Comparison of ENCODE assay signal across 9 cellular contexts in genomic region chr2:101805146-101806088, GRCh38.
DNase-seq lines count a peak whose midpoint lies in the region; ATAC-seq lines count a peak whose summit lies in the region.
"Had no signal": no experiment of that assay in that cellular context is flagged by ENCODE, and none has a peak within 500 bp of the region (broad histone marks: within the 10 kb centered on the region; RNA-seq: fewer than 3 reads in every experiment).

No MANE protein-coding gene starts in this region.

- H3K27me3 Mint-ChIP-seq in activated CD4-positive, alpha-beta T cell treated with anti-CD3 and anti-CD28 coated beads, Interleukin-2, amount 10 ng/mL, durations not matched to agents 24 days and 14 days = no peaks in the 10 kb centered on the region
- H3K27me3 Mint-ChIP-seq in activated T-helper 2 cell treated with anti-CD3 and anti-CD28 coated beads, Interferon-gamma antibody, Interleukin-2, Interleukin-4, amounts not matched to agents 10 μg/mL and 5 μg/mL and 100 μg/mL, durations not matched to agents 14 hours and 24 hours and 36 hours (ENCODE audit: low read depth) = no peaks in the 10 kb centered on the region
- no peaks in the 10 kb centered on the region for H3K27me3 Mint-ChIP-seq in stimulated activated naive B cell treated with anti-CD40 and anti-IgM and Interleukin-4, amounts not matched to agents 10 μg/mL and 1 μg/mL and 100 μg/mL, for 72 hours

- peaks cover 10% of the 10 kb centered on the region for H3K4me1 ChIP-seq in right cardiac atrium (ENCODE audit: control insufficient read depth, insufficient read depth, low read length)

- H3K4me3 Mint-ChIP-seq in activated CD4-positive, alpha-beta T cell treated with anti-CD3 and anti-CD28 coated beads, Interleukin-2, amount 10 ng/mL, durations not matched to agents 24 days and 14 days = no peak overlapping the region
- H3K4me3 Mint-ChIP-seq in activated T-helper 2 cell treated with anti-CD3 and anti-CD28 coated beads, Interferon-gamma antibody, Interleukin-2, Interleukin-4, amounts not matched to agents 10 μg/mL and 5 μg/mL and 100 μg/mL, durations not matched to agents 14 hours and 24 hours and 36 hours (ENCODE audit: low read depth) = no peak overlapping the region
- no peak overlapping the region for H3K4me3 Mint-ChIP-seq in stimulated activated naive B cell treated with anti-CD40 and anti-IgM and Interleukin-4, amounts not matched to agents 10 μg/mL and 1 μg/mL and 100 μg/mL, for 72 hours

- H3K36me3 Mint-ChIP-seq in activated CD4-positive, alpha-beta T cell treated with anti-CD3 and anti-CD28 coated beads, Interleukin-2, amount 10 ng/mL, durations not matched to agents 24 days and 14 days (ENCODE audit: low read depth) = peaks cover 14% of the 10 kb centered on the region
- peaks cover 15% of the 10 kb centered on the region for H3K36me3 Mint-ChIP-seq in activated T-helper 2 cell treated with anti-CD3 and anti-CD28 coated beads, Interferon-gamma antibody, Interleukin-2, Interleukin-4, amounts not matched to agents 10 μg/mL and 5 μg/mL and 100 μg/mL, durations not matched to agents 14 hours and 24 hours and 36 hours (ENCODE audit: low read depth)
- H3K36me3 Mint-ChIP-seq in stimulated activated naive B cell treated with anti-CD40 and anti-IgM and Interleukin-4, amounts not matched to agents 10 μg/mL and 1 μg/mL and 100 μg/mL, for 72 hours = peaks cover 16 to 29% of the 10 kb centered on the region in 2 donors

- WGBS in right cardiac atrium = 30% methylated on average over 9 of the region's 9 CpGs

- peaks cover 28% of the 10 kb centered on the region for H3K4me1 Mint-ChIP-seq in activated CD4-positive, alpha-beta T cell treated with anti-CD3 and anti-CD28 coated beads, Interleukin-2, amount 10 ng/mL, durations not matched to agents 24 days and 14 days
- peaks cover 23% of the 10 kb centered on the region for H3K4me1 Mint-ChIP-seq in activated T-helper 2 cell treated with anti-CD3 and anti-CD28 coated beads, Interferon-gamma antibody, Interleukin-2, Interleukin-4, amounts not matched to agents 10 μg/mL and 5 μg/mL and 100 μg/mL, durations not matched to agents 14 hours and 24 hours and 36 hours (ENCODE audit: low read depth)
- peaks cover 57 to 80% of the 10 kb centered on the region in 2 donors for H3K4me1 Mint-ChIP-seq in stimulated activated naive B cell treated with anti-CD40 and anti-IgM and Interleukin-4, amounts not matched to agents 10 μg/mL and 1 μg/mL and 100 μg/mL, for 72 hours

- H3K27ac ChIP-seq in right cardiac atrium (ENCODE audit: low read length) = peak overlapping the region; percentile 70

- H3K9me3 Mint-ChIP-seq in activated CD4-positive, alpha-beta T cell treated with anti-CD3 and anti-CD28 coated beads, Interleukin-2, amount 10 ng/mL, durations not matched to agents 24 days and 14 days = no peaks in the 10 kb centered on the region
- no peaks in the 10 kb centered on the region for H3K9me3 Mint-ChIP-seq in activated T-helper 2 cell treated with anti-CD3 and anti-CD28 coated beads, Interferon-gamma antibody, Interleukin-2, Interleukin-4, amounts not matched to agents 10 μg/mL and 5 μg/mL and 100 μg/mL, durations not matched to agents 14 hours and 24 hours and 36 hours
- H3K9me3 Mint-ChIP-seq in stimulated activated naive B cell treated with anti-CD40 and anti-IgM and Interleukin-4, amounts not matched to agents 10 μg/mL and 1 μg/mL and 100 μg/mL, for 72 hours = peaks cover 0 to 4% of the 10 kb centered on the region in 2 donors

- H3K27me3 ChIP-seq in right cardiac atrium (ENCODE audit: control insufficient read depth, insufficient read depth) = no peaks in the 10 kb centered on the region

- DNase-seq in activated CD4-positive, alpha-beta T cell treated with anti-CD3 and anti-CD28 coated beads, Interleukin-2, amount 10 ng/mL, durations not matched to agents 24 days and 14 days = no peak
- DNase-seq in activated CD4-positive, alpha-beta T cell treated with anti-CD3 and anti-CD28 coated beads for 48 hours = no peak
- DNase-seq in activated T-helper 2 cell treated with anti-CD3 and anti-CD28 coated beads, Interferon-gamma antibody, Interleukin-2, Interleukin-4, amounts not matched to agents 10 μg/mL and 5 μg/mL and 100 μg/mL, durations not matched to agents 14 hours and 24 hours and 36 hours (ENCODE audit: low spot score) = no peak
- DNase-seq in right cardiac atrium (no peak), retina (no peak)
- DNase-seq in stimulated activated naive B cell treated with anti-CD40 and anti-IgM and Interleukin-4, amounts not matched to agents 10 μg/mL and 1 μg/mL and 100 μg/mL, for 72 hours = no peak
- no peak for DNase-seq in stimulated activated naive CD4-positive, alpha-beta T cell (lab: John Stamatoyannopoulos, UW)
- DNase-seq: stimulated activated CD8-positive, alpha-beta memory T cell treated with anti-CD3 and anti-CD28 coated beads, Interleukin-4, amount 100 ng/mL, for 48 hours had no signal

- no peak overlapping the region for H3K4me3 ChIP-seq in right cardiac atrium (ENCODE audit: low read length)

- no peaks in the 10 kb centered on the region for H3K9me3 ChIP-seq in right cardiac atrium (ENCODE audit: control insufficient read depth, low read length)

- ATAC-seq in right cardiac atrium (peak; percentile 24 to 56), GM19452 (IDR thresholded peaks at IDR 0.05; ENCODE audit: unreplicated experiment) (no peak)
- no peak for ATAC-seq in stimulated activated naive B cell treated with anti-CD40 and anti-IgM and Interleukin-4, amounts not matched to agents 10 μg/mL and 1 μg/mL and 100 μg/mL, for 72 hours (replicated peaks)

- peak overlapping the region; percentile 67 for H3K27ac Mint-ChIP-seq in activated CD4-positive, alpha-beta T cell treated with anti-CD3 and anti-CD28 coated beads, Interleukin-2, amount 10 ng/mL, durations not matched to agents 24 days and 14 days
- H3K27ac Mint-ChIP-seq in activated T-helper 2 cell treated with anti-CD3 and anti-CD28 coated beads, Interferon-gamma antibody, Interleukin-2, Interleukin-4, amounts not matched to agents 10 μg/mL and 5 μg/mL and 100 μg/mL, durations not matched to agents 14 hours and 24 hours and 36 hours = peak overlapping the region; percentile 1
- peak overlapping the region; percentile 77 for H3K27ac Mint-ChIP-seq in stimulated activated naive B cell treated with anti-CD40 and anti-IgM and Interleukin-4, amounts not matched to agents 10 μg/mL and 1 μg/mL and 100 μg/mL, for 72 hours

- intact Hi-C loops in activated CD4-positive, alpha-beta T cell treated with anti-CD3 and anti-CD28 coated beads, Interleukin-2, amount 10 ng/mL, durations not matched to agents 24 days and 14 days (cut with micrococcal nuclease) = no loop called here
- intact Hi-C loops in activated T-helper 2 cell treated with anti-CD3 and anti-CD28 coated beads, Interferon-gamma antibody, Interleukin-2, Interleukin-4, amounts not matched to agents 10 μg/mL and 5 μg/mL and 100 μg/mL, durations not matched to agents 14 hours and 24 hours and 36 hours (cut with micrococcal nuclease) = no loop called here
- intact Hi-C loops in right cardiac atrium (cut with DNase I) = no loop called here

Comparison
In these comparisons a context has a peak if more than half of its experiments do, and no peak if none do; other contexts are left out.
1. H3K27ac Mint-ChIP-seq: peak in every context shown above with its lines; median percentile 77 in stimulated activated naive B cell treated with anti-CD40 and anti-IgM and Interleukin-4, amounts not matched to agents 10 μg/mL and 1 μg/mL and 100 μg/mL, for 72 hours; 67 in activated CD4-positive, alpha-beta T cell treated with anti-CD3 and anti-CD28 coated beads, Interleukin-2, amount 10 ng/mL, durations not matched to agents 24 days and 14 days; 1 in activated T-helper 2 cell treated with anti-CD3 and anti-CD28 coated beads, Interferon-gamma antibody, Interleukin-2, Interleukin-4, amounts not matched to agents 10 μg/mL and 5 μg/mL and 100 μg/mL, durations not matched to agents 14 hours and 24 hours and 36 hours.
2. ATAC-seq: peak in right cardiac atrium (2 of 2); none in stimulated activated naive B cell treated with anti-CD40 and anti-IgM and Interleukin-4, amounts not matched to agents 10 μg/mL and 1 μg/mL and 100 μg/mL, for 72 hours (0 of 2) and GM19452 (single experiment).